Comparison of ENCODE assay signal across 10 cellular contexts in genomic region chr9:137435980-137436760, GRCh38. TPM values are rescaled to one million over a fixed set of nuclear protein-coding genes. Genes with fewer than 3 reads are reported as not detected.
DNase-seq lines count a peak whose midpoint lies in the region; ATAC-seq and TF ChIP-seq lines count a peak whose summit lies in the region.
"Had no signal": no experiment of that assay in that cellular context is flagged by ENCODE, and none has a peak within 500 bp of the region (broad histone marks: within the 10 kb centered on the region; RNA-seq: fewer than 3 reads in every experiment).

No MANE protein-coding gene starts in this region.

- DNase-seq in AG08396 (ENCODE audit: low spot score), result peak; percentile 99
- DNase-seq in MV-4-11 (lab: John Stamatoyannopoulos, UW), result peak; percentile 59
- DNase-seq in chondrocyte (ENCODE audit: low spot score), result peak; percentile 95
- no peak for DNase-seq in activated T-cell treated with anti-CD3 and anti-CD28 coated beads, Interleukin-2, amount 50 U/mL, for 24 hours
- DNase-seq in GM23338 (ENCODE audit: low spot score), result no peak
- DNase-seq in natural killer cell treated with Interleukin-12 subunit alpha and Interleukin-12 subunit beta and Interleukin-15 and Interleukin-18, amount 100 ng/mL, for 72 hours (ENCODE audit: low spot score), result no peak
- DNase-seq: activated CD8-positive, alpha-beta memory T cell treated with anti-CD3 and anti-CD28 coated beads, Interleukin-2, amount 10 ng/mL, durations not matched to agents 7 days and 5 days; DND-41 had no signal

- H3K27ac Mint-ChIP-seq in chondrocyte (ENCODE audit: unreplicated experiment) (no peak overlapping the region), GM23338 (no peak overlapping the region)
- H3K27ac Mint-ChIP-seq in activated T-cell treated with anti-CD3 and anti-CD28 coated beads, Interleukin-2, amount 50 U/mL, for 24 hours, result no peak overlapping the region
- H3K27ac Mint-ChIP-seq in natural killer cell treated with Interleukin-12 subunit alpha and Interleukin-12 subunit beta and Interleukin-15 and Interleukin-18, amount 100 ng/mL, for 72 hours, result no peak overlapping the region
- H3K27ac Mint-ChIP-seq: activated CD8-positive, alpha-beta memory T cell treated with anti-CD3 and anti-CD28 coated beads, Interleukin-2, amount 10 ng/mL, durations not matched to agents 7 days and 5 days had no signal

- H3K27ac ChIP-seq in GM23338 (ENCODE audit: low read depth), result no peak overlapping the region

- no peaks in the 10 kb centered on the region for H3K9me2 ChIP-seq in GM23338 (ENCODE audit: insufficient read depth)

- H3K9me3 Mint-ChIP-seq in chondrocyte (ENCODE audit: low read depth) (no peaks in the 10 kb centered on the region), GM23338 (no peaks in the 10 kb centered on the region)
- H3K9me3 Mint-ChIP-seq in activated T-cell treated with anti-CD3 and anti-CD28 coated beads, Interleukin-2, amount 50 U/mL, for 24 hours, result no peaks in the 10 kb centered on the region
- no peaks in the 10 kb centered on the region for H3K9me3 Mint-ChIP-seq in natural killer cell treated with Interleukin-12 subunit alpha and Interleukin-12 subunit beta and Interleukin-15 and Interleukin-18, amount 100 ng/mL, for 72 hours

- no peaks in the 10 kb centered on the region for H3F3A ChIP-seq in GM23338 (replicated peaks; ENCODE audit: low read depth)

- TF ChIP-seq CTCF in chondrocyte (IDR thresholded peaks at IDR 0.05), result no peak
- no peak for TF ChIP-seq CTCF in GM23338 (conservative IDR thresholded peaks at IDR 0.05; ENCODE audit: low read depth in 2 of 2)

- no peak overlapping the region for H2AFZ ChIP-seq in GM23338

- no peak for ATAC-seq in GM23338
- no peak for ATAC-seq in HG03457 (IDR thresholded peaks at IDR 0.05; ENCODE audit: unreplicated experiment)
- no peak for ATAC-seq in natural killer cell treated with Interleukin-12 subunit alpha and Interleukin-12 subunit beta and Interleukin-15 and Interleukin-18, amount 100 ng/mL, for 72 hours
- ATAC-seq: activated CD8-positive, alpha-beta memory T cell treated with anti-CD3 and anti-CD28 coated beads, Interleukin-2, amount 10 ng/mL, durations not matched to agents 7 days and 5 days had no signal

- no peak overlapping the region for H3K4me3 Mint-ChIP-seq in chondrocyte (ENCODE audit: unreplicated experiment)
- H3K4me3 Mint-ChIP-seq in activated T-cell treated with anti-CD3 and anti-CD28 coated beads, Interleukin-2, amount 50 U/mL, for 24 hours, result no peak overlapping the region
- H3K4me3 Mint-ChIP-seq in GM23338, result no peak overlapping the region
- no peak overlapping the region for H3K4me3 Mint-ChIP-seq in natural killer cell treated with Interleukin-12 subunit alpha and Interleukin-12 subunit beta and Interleukin-15 and Interleukin-18, amount 100 ng/mL, for 72 hours
- H3K4me3 Mint-ChIP-seq: activated CD8-positive, alpha-beta memory T cell treated with anti-CD3 and anti-CD28 coated beads, Interleukin-2, amount 10 ng/mL, durations not matched to agents 7 days and 5 days had no signal

- H3K4me2 ChIP-seq in GM23338, result no peak overlapping the region

- H3K9me3 ChIP-seq in mucosa of stomach (ENCODE audit: control insufficient read depth, low read length), result no peaks in the 10 kb centered on the region

- no peaks in the 10 kb centered on the region for H3K79me2 ChIP-seq in GM23338 (replicated peaks; ENCODE audit: insufficient read depth)

- H4K20me1 ChIP-seq in GM23338 (replicated peaks; ENCODE audit: insufficient read depth), result no peaks in the 10 kb centered on the region

- H3K4me1 Mint-ChIP-seq in chondrocyte (ENCODE audit: low read depth) (no peaks in the 10 kb centered on the region), GM23338 (no peaks in the 10 kb centered on the region)
- no peaks in the 10 kb centered on the region for H3K4me1 Mint-ChIP-seq in activated T-cell treated with anti-CD3 and anti-CD28 coated beads, Interleukin-2, amount 50 U/mL, for 24 hours (ENCODE audit: low read depth)
- peaks cover 0 to 3% of the 10 kb centered on the region in 2 donors for H3K4me1 Mint-ChIP-seq in natural killer cell treated with Interleukin-12 subunit alpha and Interleukin-12 subunit beta and Interleukin-15 and Interleukin-18, amount 100 ng/mL, for 72 hours (ENCODE audit: low read depth in 2 of 2)

- H3K4me1 ChIP-seq in mucosa of stomach (ENCODE audit: control insufficient read depth, insufficient read depth, low read length) (peaks cover 43% of the 10 kb centered on the region), GM23338 (ENCODE audit: insufficient read depth) (no peaks in the 10 kb centered on the region)

- no peaks in the 10 kb centered on the region for H3K36me3 ChIP-seq in mucosa of stomach (ENCODE audit: control insufficient read depth, insufficient read depth, low read length)
- no peaks in the 10 kb centered on the region for H3K36me3 ChIP-seq in GM23338 (ENCODE audit: insufficient read depth)

- no peaks in the 10 kb centered on the region for H3K27me3 ChIP-seq in mucosa of stomach (ENCODE audit: control insufficient read depth, insufficient read depth, low read length)
- H3K27me3 ChIP-seq in GM23338 (ENCODE audit: insufficient read depth), result no peaks in the 10 kb centered on the region

- H3K4me3 ChIP-seq in mucosa of stomach (ENCODE audit: low read length), result peak overlapping the region; percentile 72
- H3K4me3 ChIP-seq in GM23338, result no peak overlapping the region

- H3K36me3 Mint-ChIP-seq in chondrocyte (ENCODE audit: low read depth) (no peaks in the 10 kb centered on the region), GM23338 (ENCODE audit: low read depth) (no peaks in the 10 kb centered on the region)
- no peaks in the 10 kb centered on the region for H3K36me3 Mint-ChIP-seq in activated T-cell treated with anti-CD3 and anti-CD28 coated beads, Interleukin-2, amount 50 U/mL, for 24 hours (ENCODE audit: low read depth)
- no peaks in the 10 kb centered on the region for H3K36me3 Mint-ChIP-seq in natural killer cell treated with Interleukin-12 subunit alpha and Interleukin-12 subunit beta and Interleukin-15 and Interleukin-18, amount 100 ng/mL, for 72 hours
- H3K36me3 Mint-ChIP-seq: activated CD8-positive, alpha-beta memory T cell treated with anti-CD3 and anti-CD28 coated beads, Interleukin-2, amount 10 ng/mL, durations not matched to agents 7 days and 5 days had no signal

- peak overlapping the region; percentile 83 for H3K9ac ChIP-seq in mucosa of stomach (ENCODE audit: low read length)

- no peaks in the 10 kb centered on the region for H3K27me3 Mint-ChIP-seq in chondrocyte (ENCODE audit: low read depth)
- no peaks in the 10 kb centered on the region for H3K27me3 Mint-ChIP-seq in activated T-cell treated with anti-CD3 and anti-CD28 coated beads, Interleukin-2, amount 50 U/mL, for 24 hours
- H3K27me3 Mint-ChIP-seq in GM23338 (ENCODE audit: insufficient read depth, low read depth, poor library complexity), result no peaks in the 10 kb centered on the region
- H3K27me3 Mint-ChIP-seq in natural killer cell treated with Interleukin-12 subunit alpha and Interleukin-12 subunit beta and Interleukin-15 and Interleukin-18, amount 100 ng/mL, for 72 hours, result peaks cover 0 to 2% of the 10 kb centered on the region in 2 donors
- H3K27me3 Mint-ChIP-seq: activated CD8-positive, alpha-beta memory T cell treated with anti-CD3 and anti-CD28 coated beads, Interleukin-2, amount 10 ng/mL, durations not matched to agents 7 days and 5 days had no signal

TF ChIP-seq in GM23338, 12 proteins besides CTCF, POLR2A, EP300 and RAD21:
- no peak for TF ChIP-seq ZNF114 (CRISPR knock-in tag; IDR thresholded peaks at IDR 0.05)
- no peak for TF ChIP-seq ETS1 (IDR thresholded peaks at IDR 0.05)
- no peak for TF ChIP-seq ZNF331 (CRISPR knock-in tag; IDR thresholded peaks at IDR 0.05; ENCODE audit: low read depth)

RNA-seq across cellular contexts. Expression of gene ENTPD8, which starts 5.0 kb away (rescaled TPM):
- 0.10 TPM in 1 of 3 replicates, not detected in the others for total RNA-seq in chondrocyte
- total RNA-seq in GM23338 (2014; rRNA removed; shearing (Covaris generic)), result 0.42 and 1.6 TPM in 2 replicates
- 0.89 and 1.1 TPM in 2 replicates for polyA plus RNA-seq in GM23338 (2016; fragmentation: Nextera tagmentation; extraction: Ambion mirVana)
- total RNA-seq in natural killer cell treated with Interleukin-12 subunit alpha and Interleukin-12 subunit beta and Interleukin-15 and Interleukin-18, amount 100 ng/mL, for 72 hours, result not detected
- total RNA-seq: activated CD8-positive, alpha-beta memory T cell treated with anti-CD3 and anti-CD28 coated beads, Interleukin-2, amount 10 ng/mL, durations not matched to agents 7 days and 5 days had no signal

RNA-seq across cellular contexts. Expression of gene NOXA1, which starts 13.0 kb away (rescaled TPM):
- total RNA-seq in chondrocyte, result 0.97 to 2.5 TPM (median 2.0 TPM) in 3 replicates
- total RNA-seq in GM23338 (2014; rRNA removed; shearing (Covaris generic)), result 0.59 and 0.62 TPM in 2 replicates
- polyA plus RNA-seq in GM23338 (2016; fragmentation: Nextera tagmentation; extraction: Ambion mirVana), result 0.68 and 1.4 TPM in 2 replicates
- total RNA-seq in natural killer cell treated with Interleukin-12 subunit alpha and Interleukin-12 subunit beta and Interleukin-15 and Interleukin-18, amount 100 ng/mL, for 72 hours, result under 1 TPM; 0.33 to 0.62 TPM

RNA-seq across cellular contexts. Expression of gene EXD3, which starts 13.2 kb away (rescaled TPM):
- total RNA-seq in chondrocyte, result 10.7 to 15.7 TPM (median 11.6 TPM) in 3 replicates
- 3.6 and 4.4 TPM in 2 replicates for total RNA-seq in GM23338 (2014; rRNA removed; shearing (Covaris generic))
- 9.7 and 9.9 TPM in 2 replicates for polyA plus RNA-seq in GM23338 (2016; fragmentation: Nextera tagmentation; extraction: Ambion mirVana)
- 1 to 10 TPM; 7.6 to 7.9 TPM for total RNA-seq in natural killer cell treated with Interleukin-12 subunit alpha and Interleukin-12 subunit beta and Interleukin-15 and Interleukin-18, amount 100 ng/mL, for 72 hours

RNA-seq across cellular contexts. Expression of gene NSMF, which starts 23.0 kb away (rescaled TPM):
- total RNA-seq in chondrocyte, result 81.5 to 86.8 TPM (median 86.1 TPM) in 3 replicates
- total RNA-seq in GM23338 (2014; rRNA removed; shearing (Covaris generic)), result 87.0 and 103 TPM in 2 replicates
- polyA plus RNA-seq in GM23338 (2016; fragmentation: Nextera tagmentation; extraction: Ambion mirVana), result 20.3 and 22.3 TPM in 2 replicates
- 10 to 100 TPM; 17.1 to 36.4 TPM for total RNA-seq in natural killer cell treated with Interleukin-12 subunit alpha and Interleukin-12 subunit beta and Interleukin-15 and Interleukin-18, amount 100 ng/mL, for 72 hours

Comparison
In these comparisons a context has a peak if more than half of its experiments do, and no peak if none do; other contexts are left out.
1. DNase-seq: peak in AG08396 (single experiment), MV-4-11 (single experiment) and chondrocyte (single experiment); none in activated T-cell treated with anti-CD3 and anti-CD28 coated beads, Interleukin-2, amount 50 U/mL, for 24 hours (single experiment), GM23338 (single experiment) and natural killer cell treated with Interleukin-12 subunit alpha and Interleukin-12 subunit beta and Interleukin-15 and Interleukin-18, amount 100 ng/mL, for 72 hours (single experiment).